In the genomic region with DNA sequence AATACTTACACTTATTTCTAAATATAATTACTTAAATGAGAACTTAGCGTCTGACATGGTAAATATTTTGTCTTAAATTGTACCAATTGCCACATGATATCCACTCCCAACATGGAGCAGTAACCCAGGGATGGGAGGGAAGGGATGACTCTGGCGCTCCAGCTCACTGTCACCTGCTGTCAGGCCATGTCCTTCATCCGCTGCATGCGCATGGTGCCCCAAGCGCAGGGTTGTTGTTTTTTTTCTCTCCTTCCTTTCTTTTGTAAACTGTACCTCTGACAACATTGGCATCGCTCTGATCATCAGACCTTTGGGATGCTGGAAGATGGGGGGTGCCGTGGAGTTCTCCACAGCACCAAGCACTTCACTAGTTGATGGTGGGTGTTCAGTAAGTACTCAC, we compare ENCODE assay signal across 32 cellular contexts.
"Had no signal": no experiment of that assay in that cellular context is flagged by ENCODE, and none has a peak within 500 bp of the region (broad histone marks: within the 10 kb centered on the region; RNA-seq: fewer than 3 reads in every experiment).

No MANE protein-coding gene starts in this region.

- H3K4me2 ChIP-seq: KMS-11 had no signal

- DNase-seq: Karpas-422, Kasumi-1, KG1, MG63, MM.1S, MV-4-11, NCI-H1048, NCI-H1092, NCI-H1092 treated with DMSO at 0.1 percent for 48 hours, NCI-H1105, NCI-H1105 treated with DMSO at 0.1 percent for 48 hours, NCI-H1417, NCI-H1417 treated with DMSO at 0.1 percent for 48 hours, NCI-H1436, NCI-H1436 treated with DMSO at 0.1 percent for 48 hours, NCI-H146, NCI-H187, NCI-H187 treated with DMSO at 0.1 percent for 48 hours, NCI-H1930, NCI-H2029, NCI-H2029 treated with DMSO at 0.1 percent for 48 hours, NCI-H2081, NCI-H2081 treated with DMSO at 0.1 percent for 48 hours, NCI-H2107, NCI-H2171, NCI-H2227 treated with DMSO at 0.1 percent for 48 hours, NCI-H226, NCI-H345, NCI-H510A, NCI-H510A treated with DMSO at 0.1 percent for 48 hours, NCI-H524 had no signal

- H3K27ac ChIP-seq: KMS-11 had no signal

- H3K4me3 ChIP-seq: MG63 had no signal

- H3K9ac ChIP-seq: KMS-11 had no signal

- H3K36me3 ChIP-seq: MG63 had no signal

- H3K27me3 ChIP-seq: MG63 had no signal

- H3K9me3 ChIP-seq: MG63 had no signal
